ENCODE assay signal across 1 cellular context in the genomic region with DNA sequence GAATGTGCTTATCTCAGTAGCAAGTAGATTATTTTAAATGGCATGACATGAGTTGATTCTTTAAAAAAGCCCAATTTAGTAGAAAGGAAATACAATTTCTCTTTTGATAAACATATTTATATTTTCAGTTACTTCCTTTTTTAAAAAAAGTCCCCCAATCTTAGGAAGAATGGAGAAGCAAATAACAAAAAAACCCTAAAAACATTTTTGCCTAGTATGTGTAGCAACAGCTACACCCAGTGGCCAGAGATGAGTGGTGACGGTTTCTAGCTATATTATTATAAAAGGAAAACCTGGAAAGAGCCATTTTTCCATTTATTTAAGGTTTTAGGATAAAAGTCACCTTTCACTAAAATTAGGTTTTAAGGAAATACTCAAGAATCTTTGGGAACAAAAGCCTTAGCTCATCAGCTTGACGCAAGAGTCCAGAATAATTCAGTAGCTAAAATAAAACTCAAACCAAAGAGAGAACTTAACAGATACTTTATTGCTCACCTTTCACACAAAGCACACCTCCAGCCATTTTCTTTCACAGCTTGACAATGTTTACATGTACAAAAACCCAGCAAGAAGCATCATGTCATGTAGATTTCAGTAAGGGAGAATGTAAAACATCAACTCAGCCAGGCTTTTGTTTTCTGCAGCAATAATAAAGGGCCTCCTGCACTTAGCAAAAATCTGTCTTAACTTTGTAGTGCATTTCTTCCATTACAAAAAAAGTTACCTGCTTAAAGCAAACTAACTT.
TF ChIP-seq lines count a peak whose summit lies in the region.

No MANE protein-coding gene starts in this region.

TF ChIP-seq in H1, 55 proteins besides CTCF, POLR2A, EP300 and RAD21 (continued from another document):
- TF ChIP-seq CBX5 (IDR thresholded peaks at IDR 0.05; ENCODE audit: low read depth, low read length) (no peak), ATF2 (IDR thresholded peaks at IDR 0.05; ENCODE audit: low read length) (no peak), CHD1 (IDR thresholded peaks at IDR 0.05; ENCODE audit: low read depth, low read length) (no peak), YY1 (IDR thresholded peaks at IDR 0.05; ENCODE audit: low read depth, low read length) (peak; percentile 14; the same call in 1 of the 2 replicates), SP1 (IDR thresholded peaks at IDR 0.05; ENCODE audit: low read depth, low read length) (peak; percentile 42; the same call in 1 of the 2 replicates), CTBP2 (IDR thresholded peaks at IDR 0.05; ENCODE audit: borderline replicate concordance, insufficient read depth, insufficient read length, low read length) (no peak), SRF (IDR thresholded peaks at IDR 0.05; ENCODE audit: low read depth, low read length) (no peak), TAF1 (IDR thresholded peaks at IDR 0.05; ENCODE audit: low read depth, low read length) (no peak), ZNF274 (IDR thresholded peaks at IDR 0.05; ENCODE audit: borderline replicate concordance, extremely low read depth, low read length) (no peak), SP2 (IDR thresholded peaks at IDR 0.05; ENCODE audit: low read length) (no peak), BCL11A (IDR thresholded peaks at IDR 0.05; ENCODE audit: low read depth in 2 of 2, low read length in 2 of 2) (no peak), SIX5 (IDR thresholded peaks at IDR 0.05; ENCODE audit: low read depth, low read length) (no peak), RBBP5 (IDR thresholded peaks at IDR 0.05; ENCODE audit: borderline replicate concordance, low read depth, low read length) (no peak), CBX8 (IDR thresholded peaks at IDR 0.05; ENCODE audit: borderline replicate concordance, low read depth, low read length) (no peak), SIN3A (conservative IDR thresholded peaks at IDR 0.05 in 1 of 2, IDR thresholded peaks at IDR 0.05 in 1 of 2; ENCODE audit: low read depth in 1 of 2, low read length in 2 of 2) (no peak), HDAC2 (IDR thresholded peaks at IDR 0.05; ENCODE audit: borderline replicate concordance in 1 of 2, low read depth in 2 of 2, low read length in 2 of 2) (peak in 1 of 2 experiments; percentile 73; a peak in 2 of 4 replicates)
- TF ChIP-seq, protein P1, sequence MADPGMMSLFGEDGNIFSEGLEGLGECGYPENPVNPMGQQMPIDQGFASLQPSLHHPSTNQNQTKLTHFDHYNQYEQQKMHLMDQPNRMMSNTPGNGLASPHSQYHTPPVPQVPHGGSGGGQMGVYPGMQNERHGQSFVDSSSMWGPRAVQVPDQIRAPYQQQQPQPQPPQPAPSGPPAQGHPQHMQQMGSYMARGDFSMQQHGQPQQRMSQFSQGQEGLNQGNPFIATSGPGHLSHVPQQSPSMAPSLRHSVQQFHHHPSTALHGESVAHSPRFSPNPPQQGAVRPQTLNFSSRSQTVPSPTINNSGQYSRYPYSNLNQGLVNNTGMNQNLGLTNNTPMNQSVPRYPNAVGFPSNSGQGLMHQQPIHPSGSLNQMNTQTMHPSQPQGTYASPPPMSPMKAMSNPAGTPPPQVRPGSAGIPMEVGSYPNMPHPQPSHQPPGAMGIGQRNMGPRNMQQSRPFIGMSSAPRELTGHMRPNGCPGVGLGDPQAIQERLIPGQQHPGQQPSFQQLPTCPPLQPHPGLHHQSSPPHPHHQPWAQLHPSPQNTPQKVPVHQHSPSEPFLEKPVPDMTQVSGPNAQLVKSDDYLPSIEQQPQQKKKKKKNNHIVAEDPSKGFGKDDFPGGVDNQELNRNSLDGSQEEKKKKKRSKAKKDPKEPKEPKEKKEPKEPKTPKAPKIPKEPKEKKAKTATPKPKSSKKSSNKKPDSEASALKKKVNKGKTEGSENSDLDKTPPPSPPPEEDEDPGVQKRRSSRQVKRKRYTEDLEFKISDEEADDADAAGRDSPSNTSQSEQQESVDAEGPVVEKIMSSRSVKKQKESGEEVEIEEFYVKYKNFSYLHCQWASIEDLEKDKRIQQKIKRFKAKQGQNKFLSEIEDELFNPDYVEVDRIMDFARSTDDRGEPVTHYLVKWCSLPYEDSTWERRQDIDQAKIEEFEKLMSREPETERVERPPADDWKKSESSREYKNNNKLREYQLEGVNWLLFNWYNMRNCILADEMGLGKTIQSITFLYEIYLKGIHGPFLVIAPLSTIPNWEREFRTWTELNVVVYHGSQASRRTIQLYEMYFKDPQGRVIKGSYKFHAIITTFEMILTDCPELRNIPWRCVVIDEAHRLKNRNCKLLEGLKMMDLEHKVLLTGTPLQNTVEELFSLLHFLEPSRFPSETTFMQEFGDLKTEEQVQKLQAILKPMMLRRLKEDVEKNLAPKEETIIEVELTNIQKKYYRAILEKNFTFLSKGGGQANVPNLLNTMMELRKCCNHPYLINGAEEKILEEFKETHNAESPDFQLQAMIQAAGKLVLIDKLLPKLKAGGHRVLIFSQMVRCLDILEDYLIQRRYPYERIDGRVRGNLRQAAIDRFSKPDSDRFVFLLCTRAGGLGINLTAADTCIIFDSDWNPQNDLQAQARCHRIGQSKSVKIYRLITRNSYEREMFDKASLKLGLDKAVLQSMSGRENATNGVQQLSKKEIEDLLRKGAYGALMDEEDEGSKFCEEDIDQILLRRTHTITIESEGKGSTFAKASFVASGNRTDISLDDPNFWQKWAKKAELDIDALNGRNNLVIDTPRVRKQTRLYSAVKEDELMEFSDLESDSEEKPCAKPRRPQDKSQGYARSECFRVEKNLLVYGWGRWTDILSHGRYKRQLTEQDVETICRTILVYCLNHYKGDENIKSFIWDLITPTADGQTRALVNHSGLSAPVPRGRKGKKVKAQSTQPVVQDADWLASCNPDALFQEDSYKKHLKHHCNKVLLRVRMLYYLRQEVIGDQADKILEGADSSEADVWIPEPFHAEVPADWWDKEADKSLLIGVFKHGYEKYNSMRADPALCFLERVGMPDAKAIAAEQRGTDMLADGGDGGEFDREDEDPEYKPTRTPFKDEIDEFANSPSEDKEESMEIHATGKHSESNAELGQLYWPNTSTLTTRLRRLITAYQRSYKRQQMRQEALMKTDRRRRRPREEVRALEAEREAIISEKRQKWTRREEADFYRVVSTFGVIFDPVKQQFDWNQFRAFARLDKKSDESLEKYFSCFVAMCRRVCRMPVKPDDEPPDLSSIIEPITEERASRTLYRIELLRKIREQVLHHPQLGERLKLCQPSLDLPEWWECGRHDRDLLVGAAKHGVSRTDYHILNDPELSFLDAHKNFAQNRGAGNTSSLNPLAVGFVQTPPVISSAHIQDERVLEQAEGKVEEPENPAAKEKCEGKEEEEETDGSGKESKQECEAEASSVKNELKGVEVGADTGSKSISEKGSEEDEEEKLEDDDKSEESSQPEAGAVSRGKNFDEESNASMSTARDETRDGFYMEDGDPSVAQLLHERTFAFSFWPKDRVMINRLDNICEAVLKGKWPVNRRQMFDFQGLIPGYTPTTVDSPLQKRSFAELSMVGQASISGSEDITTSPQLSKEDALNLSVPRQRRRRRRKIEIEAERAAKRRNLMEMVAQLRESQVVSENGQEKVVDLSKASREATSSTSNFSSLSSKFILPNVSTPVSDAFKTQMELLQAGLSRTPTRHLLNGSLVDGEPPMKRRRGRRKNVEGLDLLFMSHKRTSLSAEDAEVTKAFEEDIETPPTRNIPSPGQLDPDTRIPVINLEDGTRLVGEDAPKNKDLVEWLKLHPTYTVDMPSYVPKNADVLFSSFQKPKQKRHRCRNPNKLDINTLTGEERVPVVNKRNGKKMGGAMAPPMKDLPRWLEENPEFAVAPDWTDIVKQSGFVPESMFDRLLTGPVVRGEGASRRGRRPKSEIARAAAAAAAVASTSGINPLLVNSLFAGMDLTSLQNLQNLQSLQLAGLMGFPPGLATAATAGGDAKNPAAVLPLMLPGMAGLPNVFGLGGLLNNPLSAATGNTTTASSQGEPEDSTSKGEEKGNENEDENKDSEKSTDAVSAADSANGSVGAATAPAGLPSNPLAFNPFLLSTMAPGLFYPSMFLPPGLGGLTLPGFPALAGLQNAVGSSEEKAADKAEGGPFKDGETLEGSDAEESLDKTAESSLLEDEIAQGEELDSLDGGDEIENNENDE (IDR thresholded peaks at IDR 0.05; ENCODE audit: insufficient replicate concordance, low read length) = peak; percentile 88
- TF ChIP-seq, protein P2, sequence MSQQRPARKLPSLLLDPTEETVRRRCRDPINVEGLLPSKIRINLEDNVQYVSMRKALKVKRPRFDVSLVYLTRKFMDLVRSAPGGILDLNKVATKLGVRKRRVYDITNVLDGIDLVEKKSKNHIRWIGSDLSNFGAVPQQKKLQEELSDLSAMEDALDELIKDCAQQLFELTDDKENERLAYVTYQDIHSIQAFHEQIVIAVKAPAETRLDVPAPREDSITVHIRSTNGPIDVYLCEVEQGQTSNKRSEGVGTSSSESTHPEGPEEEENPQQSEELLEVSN (IDR thresholded peaks at IDR 0.05) = no peak
- TF ChIP-seq, protein P3, sequence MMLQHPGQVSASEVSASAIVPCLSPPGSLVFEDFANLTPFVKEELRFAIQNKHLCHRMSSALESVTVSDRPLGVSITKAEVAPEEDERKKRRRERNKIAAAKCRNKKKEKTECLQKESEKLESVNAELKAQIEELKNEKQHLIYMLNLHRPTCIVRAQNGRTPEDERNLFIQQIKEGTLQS (IDR thresholded peaks at IDR 0.05; ENCODE audit: insufficient read depth, low read depth, low read length) = no peak
